23 cellular contexts compared by ENCODE assay signal in genomic region chr5:33928283-33928682, GRCh38. TPM values are rescaled to one million over a fixed set of nuclear protein-coding genes. Genes with fewer than 3 reads are reported as not detected.
A peak's percentile ranks its signal among the peaks of the same experiment; 100 is the strongest.
DNase-seq lines count a peak whose midpoint lies in the region; ATAC-seq, FAIRE-seq and TF ChIP-seq lines count a peak whose summit lies in the region.
"Had no signal": no experiment of that assay in that cellular context is flagged by ENCODE, and none has a peak within 500 bp of the region (broad histone marks: within the 10 kb centered on the region; RNA-seq: fewer than 3 reads in every experiment).

No MANE protein-coding gene starts in this region.

- no peak overlapping the region for H2AK5ac ChIP-seq in mesendoderm (ENCODE audit: low read length)

- H4K20me1 ChIP-seq in GM12878 (ENCODE audit: control insufficient read depth, insufficient read depth): no peaks in the 10 kb centered on the region

- SMC1A ChIA-PET in GM12878 (lab: Charles Lee; ENCODE audit: uncharacterized antibody, unreplicated experiment): interaction anchor here (0.8 to 1.3 kb wide), 4 partner anchors 69 to 286 kb away, joined by 3 to 5 read pairs (median 4); no protein-coding TSS in a partner anchor

- CTCF ChIA-PET in GM12878 (lab: Yijun Ruan, JAX): interaction anchor here (0.9 to 1.4 kb wide), 2 partner anchors 42 to 78 kb away, joined by 3 to 4 read pairs; no protein-coding TSS in a partner anchor

- H3K4me3 ChIP-seq in GM12878: no peak overlapping the region
- H3K4me3 ChIP-seq in mesendoderm (ENCODE audit: low read length): no peak overlapping the region
- no peak overlapping the region for H3K4me3 ChIP-seq in upper lobe of right lung
- H3K4me3 ChIP-seq: GM23248 had no signal

- H3K4ac ChIP-seq in mesendoderm (ENCODE audit: low read depth, low read length): no peak overlapping the region

- no peak for TF ChIP-seq POLR2A in GM12878 (IDR thresholded peaks at IDR 0.05; ENCODE audit: low read depth, low read length)

- H3K36me3 ChIP-seq in GM12878 (ENCODE audit: control insufficient read depth in 2 of 2, insufficient read depth in 2 of 2, low read length in 1 of 2) (no peaks in the 10 kb centered on the region), mesendoderm (ENCODE audit: control insufficient read depth, insufficient read depth, low read length) (no peaks in the 10 kb centered on the region), upper lobe of right lung (no peaks in the 10 kb centered on the region)
- H3K36me3 ChIP-seq: BE2C had no signal

- TF ChIP-seq RAD21 in GM12878 (IDR thresholded peaks at IDR 0.05; ENCODE audit: insufficient read depth, low read depth, low read length): no peak

- no peaks in the 10 kb centered on the region for H3K79me1 ChIP-seq in mesendoderm (ENCODE audit: low read length)

- H3K9ac ChIP-seq in GM12878 (ENCODE audit: control insufficient read depth, insufficient read depth, low read length) (no peak overlapping the region), mesendoderm (ENCODE audit: low read length) (no peak overlapping the region)
- H3K9ac ChIP-seq: GM23248 had no signal

- in situ Hi-C loops in GM12878 (cut with MboI): no loop called here

- no peak overlapping the region for H3K18ac ChIP-seq in mesendoderm (ENCODE audit: low read length)

- H3K56ac ChIP-seq in mesendoderm (ENCODE audit: low read length): no peak overlapping the region

- intact Hi-C loops in GM12878 (cut with micrococcal nuclease; ENCODE audit: unreplicated experiment) (no loop called here), upper lobe of right lung (cut with DNase I) (no loop called here)

- H3K9me3 ChIP-seq in GM12878 (replicated peaks; ENCODE audit: control insufficient read depth, insufficient read depth, low read length) (no peaks in the 10 kb centered on the region), upper lobe of right lung (no peaks in the 10 kb centered on the region)
- H3K9me3 ChIP-seq: BE2C had no signal

- no peak for TF ChIP-seq EP300 in GM12878 (IDR thresholded peaks at IDR 0.05; ENCODE audit: borderline replicate concordance in 1 of 2, control insufficient read depth in 1 of 2, low read depth in 2 of 2, low read length in 2 of 2)

- H3K27ac ChIP-seq in GM12878 (ENCODE audit: control insufficient read depth, insufficient read depth) (no peak overlapping the region), mesendoderm (ENCODE audit: low read depth, low read length) (no peak overlapping the region), upper lobe of right lung (no peak overlapping the region)
- H3K27ac ChIP-seq: GM23248 had no signal

- H3K4me2 ChIP-seq in GM12878 (ENCODE audit: control insufficient read depth, insufficient read depth) (no peak overlapping the region), mesendoderm (ENCODE audit: low read length) (no peak overlapping the region)

- H3K79me2 ChIP-seq in GM12878 (ENCODE audit: control insufficient read depth, insufficient read depth, low read length): no peaks in the 10 kb centered on the region
- no peaks in the 10 kb centered on the region for H3K79me2 ChIP-seq in mesendoderm (ENCODE audit: control insufficient read depth, insufficient read depth, low read length)

- no peak overlapping the region for H3K23ac ChIP-seq in mesendoderm (ENCODE audit: low read length)

- POLR2A ChIA-PET in GM12878 (lab: Charles Lee): no interaction called here

- TF ChIP-seq CTCF in GM12878 (IDR thresholded peaks at IDR 0.05 in 2 of 3, conservative IDR thresholded peaks at IDR 0.05 in 1 of 3; ENCODE audit: control insufficient read depth in 2 of 3, extremely low read depth in 1 of 3, insufficient read depth in 1 of 3, low read depth in 3 of 3, low read length in 3 of 3) (no peak), upper lobe of right lung (IDR thresholded peaks at IDR 0.05) (no peak)

- H3K4me1 ChIP-seq in GM12878 (ENCODE audit: control insufficient read depth, insufficient read depth, low read length) (peaks cover 30% of the 10 kb centered on the region), mesendoderm (ENCODE audit: control insufficient read depth, low read depth, low read length) (peaks cover 13% of the 10 kb centered on the region), upper lobe of right lung (no peaks in the 10 kb centered on the region)
- H3K4me1 ChIP-seq: BE2C had no signal

- no TSS peak for BruUV-seq in GM12878 (replicated peaks; lab: Mats Ljungman, UMichigan)

- no peak for ATAC-seq in GM12878
- no peak for ATAC-seq in HG03571 (IDR thresholded peaks at IDR 0.05; ENCODE audit: unreplicated experiment)
- no peak for ATAC-seq in upper lobe of right lung
- ATAC-seq: HCT116 had no signal

- FAIRE-seq in GM12878 (lab: Jason Lieb, UNC): no peak
- FAIRE-seq: A204.1, GM12892 had no signal

- RAD21 ChIA-PET in GM12878 (lab: Charles Lee; ENCODE audit: unreplicated experiment): interaction anchor here (8.8 kb wide), 1 partner anchor 76 kb away, joined by 111 read pairs; no protein-coding TSS in a partner anchor

- no peak overlapping the region for H4K8ac ChIP-seq in mesendoderm (ENCODE audit: low read depth, low read length)

- H2BK5ac ChIP-seq in mesendoderm (ENCODE audit: low read length): no peak overlapping the region

- no peak overlapping the region for H4K5ac ChIP-seq in mesendoderm (ENCODE audit: low read length)

- peak; percentile 8 for DNase-seq in MV-4-11 (lab: John Stamatoyannopoulos, UW)
- no peak for DNase-seq in GM12878 (ENCODE audit: low read depth, low spot score)
- DNase-seq in mesendoderm: no peak
- no peak for DNase-seq in HuH-7 (ENCODE audit: low spot score)
- DNase-seq in upper lobe of right lung: no peak
- DNase-seq: ACHN; BE2C; C1 segment of cervical spinal cord; CD4-positive, CD25-positive, alpha-beta regulatory T cell; CD8-positive, alpha-beta memory T cell; COR-L47; DMS 273 treated with DMSO at 0.1 percent for 48 hours; DMS53; DND-41; EL; GM23248; H7; HFFc6 had no signal

- H2BK120ac ChIP-seq in mesendoderm (ENCODE audit: low read depth, low read length): peak overlapping the region; percentile 35

- H3K27me3 ChIP-seq in GM12878 (replicated peaks in 1 of 2; ENCODE audit: control insufficient read depth in 2 of 2, insufficient read depth in 2 of 2, low read length in 1 of 2): no peaks in the 10 kb centered on the region
- H3K27me3 ChIP-seq in mesendoderm (ENCODE audit: insufficient read depth, low read length, poor library complexity): no peaks in the 10 kb centered on the region
- no peaks in the 10 kb centered on the region for H3K27me3 ChIP-seq in upper lobe of right lung

- WGBS in GM12878 (ENCODE audit: insufficient coverage, insufficient replicate concordance, low lambda C conversion rate, missing lambda C conversion rate): 48% methylated on average over 2 of the region's 2 CpGs
- WGBS in mesendoderm (ENCODE audit: extremely low coverage, insufficient coverage, low lambda C conversion rate): no CpG with 5 or more reads among the region's 2 CpGs

- no peak overlapping the region for H2BK15ac ChIP-seq in mesendoderm (replicated peaks; ENCODE audit: low read depth)

- no peak overlapping the region for H2AFZ ChIP-seq in GM12878 (ENCODE audit: control insufficient read depth, low read depth, low read length)
- H2AFZ ChIP-seq: GM23248 had no signal

RNA-seq across cellular contexts. Expression of gene RXFP3, which starts 7.9 kb away (rescaled TPM):
- total RNA-seq in GM12878 (2013; cell fraction: nucleolus; rRNA removed): 0.33 and 0.61 TPM in 2 replicates
- not detected in 2 replicates for total RNA-seq in GM12878 (2014; rRNA removed)
- not detected in 2 replicates for total RNA-seq in GM12878 (2014; rRNA removed; fragmentation: Illumina TruSeq; extraction: Trizol)
- not detected in 2 replicates for total RNA-seq in GM12878 (2021)
- polyA plus RNA-seq in GM12878 (2011; ENCODE audit: low read depth): not detected
- 0.03 TPM in 1 of 2 replicates, not detected in the other for polyA plus RNA-seq in GM12878 (2011; rRNA removed)
- polyA plus RNA-seq in GM12878 (2011; cell fraction: cytosol; rRNA removed): 0.05 TPM in 1 of 2 replicates, not detected in the other
- polyA plus RNA-seq in GM12878 (2011; cell fraction: nucleus; rRNA removed): 0.48 and 0.79 TPM in 2 replicates
- polyA plus RNA-seq in GM12878 (2012): not detected in 2 replicates
- polyA plus RNA-seq in GM12878 (2014; fragmentation: Illumina TruSeq; extraction: Trizol): not detected in 2 replicates
- not detected for polyA plus RNA-seq in GM12878 (2014; fragmentation: Nextera tagmentation; extraction: Ambion mirVana)
- polyA plus RNA-seq in GM12878 (2014; rRNA removed): 0.06 TPM in 1 of 2 replicates, not detected in the other
- polyA plus RNA-seq in GM12878 (2016; fragmentation: Nextera tagmentation; extraction: Ambion mirVana): not detected
- polyA minus RNA-seq in GM12878 (2011; rRNA and poly(A)+ RNA removed): 0.15 and 0.41 TPM in 2 replicates
- 0.52 TPM in 1 of 2 replicates, not detected in the other for polyA minus RNA-seq in GM12878 (2011; cell fraction: cytosol; rRNA and poly(A)+ RNA removed)
- polyA minus RNA-seq in GM12878 (2011; cell fraction: nucleus; rRNA and poly(A)+ RNA removed): 0.85 and 2.1 TPM in 2 replicates
- 0.03 TPM for polyA plus RNA-seq in mesendoderm (2013, experiment 1 of 2)
- polyA plus RNA-seq in mesendoderm (2013, experiment 2 of 2): not detected
- not detected for total RNA-seq in upper lobe of right lung
- total RNA-seq: CD4-positive, CD25-positive, alpha-beta regulatory T cell; CD8-positive, alpha-beta memory T cell; G401; GM23248; H7; HFFc6 had no signal
- polyA plus RNA-seq: CD4-positive, CD25-positive, alpha-beta regulatory T cell; CD8-positive, alpha-beta memory T cell; GM23248 had no signal

RNA-seq across cellular contexts. Expression of gene ADAMTS12, which starts 36.5 kb away (rescaled TPM):
- total RNA-seq in GM12878 (2013; cell fraction: nucleolus; rRNA removed): 40.9 and 41.6 TPM in 2 replicates
- total RNA-seq in GM12878 (2014; rRNA removed): 27.9 and 30.6 TPM in 2 replicates
- 21.2 and 21.7 TPM in 2 replicates for total RNA-seq in GM12878 (2014; rRNA removed; fragmentation: Illumina TruSeq; extraction: Trizol)
- total RNA-seq in GM12878 (2021): 28.4 and 32.5 TPM in 2 replicates
- 5.6 TPM for polyA plus RNA-seq in GM12878 (2011; ENCODE audit: low read depth)
- polyA plus RNA-seq in GM12878 (2011; rRNA removed): 0.07 and 0.11 TPM in 2 replicates
- 0.03 and 0.08 TPM in 2 replicates for polyA plus RNA-seq in GM12878 (2011; cell fraction: cytosol; rRNA removed)
- polyA plus RNA-seq in GM12878 (2011; cell fraction: nucleus; rRNA removed): 0.18 TPM in 2 replicates
- polyA plus RNA-seq in GM12878 (2012): 7.0 and 8.5 TPM in 2 replicates
- 16.4 and 20.2 TPM in 2 replicates for polyA plus RNA-seq in GM12878 (2014; fragmentation: Illumina TruSeq; extraction: Trizol)
- polyA plus RNA-seq in GM12878 (2014; fragmentation: Nextera tagmentation; extraction: Ambion mirVana): 10 to 100 TPM; 29.4 to 35.8 TPM
- polyA plus RNA-seq in GM12878 (2014; rRNA removed): 19.5 and 20.0 TPM in 2 replicates
- 10 to 100 TPM; 12.3 to 15.1 TPM for polyA plus RNA-seq in GM12878 (2016; fragmentation: Nextera tagmentation; extraction: Ambion mirVana)
- 0.21 and 0.37 TPM in 2 replicates for polyA minus RNA-seq in GM12878 (2011; rRNA and poly(A)+ RNA removed)
- polyA minus RNA-seq in GM12878 (2011; cell fraction: cytosol; rRNA and poly(A)+ RNA removed): not detected in 2 replicates
- polyA minus RNA-seq in GM12878 (2011; cell fraction: nucleus; rRNA and poly(A)+ RNA removed): 0.36 and 0.57 TPM in 2 replicates
- 2.5 TPM for polyA plus RNA-seq in mesendoderm (2013, experiment 1 of 2)
- 2.5 TPM for polyA plus RNA-seq in mesendoderm (2013, experiment 2 of 2)
- 11.2 TPM for total RNA-seq in upper lobe of right lung
- total RNA-seq: CD4-positive, CD25-positive, alpha-beta regulatory T cell; CD8-positive, alpha-beta memory T cell; G401 had no signal
- polyA plus RNA-seq: CD4-positive, CD25-positive, alpha-beta regulatory T cell; CD8-positive, alpha-beta memory T cell had no signal

RNA-seq across cellular contexts. Expression of gene SLC45A2, which starts 56.2 kb away (rescaled TPM):
- 0.25 and 0.54 TPM in 2 replicates for total RNA-seq in GM12878 (2013; cell fraction: nucleolus; rRNA removed)
- total RNA-seq in GM12878 (2014; rRNA removed) (0.06 TPM in 1 of 2 replicates, not detected in the other), GM12878 (2014; rRNA removed; fragmentation: Illumina TruSeq; extraction: Trizol) (not detected in 2 replicates), GM12878 (2021) (not detected in 2 replicates), upper lobe of right lung (not detected)
- polyA plus RNA-seq in GM12878 (2011; ENCODE audit: low read depth): not detected
- polyA plus RNA-seq in GM12878 (2011; rRNA removed) (0.07 TPM in 1 of 2 replicates, not detected in the other), GM12878 (2014; fragmentation: Illumina TruSeq; extraction: Trizol) (not detected in 2 replicates), GM12878 (2014; fragmentation: Nextera tagmentation; extraction: Ambion mirVana) (not detected), GM12878 (2014; rRNA removed) (0.03 TPM in 1 of 2 replicates, not detected in the other), GM12878 (2016; fragmentation: Nextera tagmentation; extraction: Ambion mirVana) (not detected)
- polyA plus RNA-seq in GM12878 (2011; cell fraction: cytosol; rRNA removed): 0.06 and 0.15 TPM in 2 replicates
- 0.41 and 0.45 TPM in 2 replicates for polyA plus RNA-seq in GM12878 (2011; cell fraction: nucleus; rRNA removed)
- polyA plus RNA-seq in GM12878 (2012): not detected in 2 replicates
- 0.77 TPM in 1 of 2 replicates, not detected in the other for polyA minus RNA-seq in GM12878 (2011; rRNA and poly(A)+ RNA removed)
- polyA minus RNA-seq in GM12878 (2011; cell fraction: cytosol; rRNA and poly(A)+ RNA removed): not detected in 2 replicates
- 1.7 and 2.3 TPM in 2 replicates for polyA minus RNA-seq in GM12878 (2011; cell fraction: nucleus; rRNA and poly(A)+ RNA removed)
- 0.03 TPM for polyA plus RNA-seq in mesendoderm (2013, experiment 1 of 2)
- polyA plus RNA-seq in mesendoderm (2013, experiment 2 of 2): not detected
- total RNA-seq: CD4-positive, CD25-positive, alpha-beta regulatory T cell; CD8-positive, alpha-beta memory T cell; GM23248; HFFc6 had no signal
- polyA plus RNA-seq: CD4-positive, CD25-positive, alpha-beta regulatory T cell; CD8-positive, alpha-beta memory T cell; GM23248 had no signal
